Comparison of ENCODE assay signal across 8 cellular contexts in genomic region chr2:65227035-65227470, GRCh38. TPM values are rescaled to one million over a fixed set of nuclear protein-coding genes. Genes with fewer than 3 reads are reported as not detected.
DNase-seq lines count a peak whose midpoint lies in the region; ATAC-seq and TF ChIP-seq lines count a peak whose summit lies in the region.

No MANE protein-coding gene starts in this region.

- TF ChIP-seq CTCF in VCaP (conservative IDR thresholded peaks at IDR 0.05) (no peak), fibroblast of villous mesenchyme (IDR thresholded peaks at IDR 0.05; ENCODE audit: insufficient read depth, low read depth, low read length) (no peak), osteocyte (IDR thresholded peaks at IDR 0.05) (no peak)

- ATAC-seq in GM19455 (IDR thresholded peaks at IDR 0.05; ENCODE audit: unreplicated experiment) (peak; percentile 23), HG03460 (IDR thresholded peaks at IDR 0.05; ENCODE audit: unreplicated experiment) (peak; percentile 18)

- no peaks in the 10 kb centered on the region for H3K9me3 Mint-ChIP-seq in osteocyte (ENCODE audit: unreplicated experiment)

- H3K27me3 Mint-ChIP-seq in osteocyte (ENCODE audit: unreplicated experiment), result no peaks in the 10 kb centered on the region

- H3K36me3 Mint-ChIP-seq in osteocyte (ENCODE audit: unreplicated experiment), result peaks cover 2% of the 10 kb centered on the region

- peak overlapping the region; percentile 98 for H3K27ac Mint-ChIP-seq in osteocyte (ENCODE audit: unreplicated experiment)

- peak overlapping the region; percentile 96 for H3K27ac ChIP-seq in VCaP

- peak overlapping the region; percentile 96 for H3K4me3 Mint-ChIP-seq in osteocyte (ENCODE audit: unreplicated experiment)

- peak overlapping the region; percentile 100 for H3K4me3 ChIP-seq in fibroblast of villous mesenchyme (ENCODE audit: low read depth, low read length)

- peaks cover 38% of the 10 kb centered on the region for H3K4me1 Mint-ChIP-seq in osteocyte (ENCODE audit: unreplicated experiment)

- DNase-seq in DMS79 treated with DMSO at 0.1 percent for 48 hours (lab: John Stamatoyannopoulos, UW) (peak; percentile 24), fibroblast of villous mesenchyme (ENCODE audit: low read depth) (peak; percentile 27), osteocyte (ENCODE audit: extremely low spot score, unreplicated experiment) (no peak), occipital lobe (lab: John Stamatoyannopoulos, UW) (no peak)
- no peak for DNase-seq in stimulated activated CD4-positive, alpha-beta T cell treated with anti-CD3 and anti-CD28 coated beads, Interleukin-4, amount 100 ng/mL, for 1 hour

RNA-seq across cellular contexts. Expression of gene ACTR2, which starts 0.6 kb away (rescaled TPM):
- 90.5 and 115 TPM in 2 replicates for total RNA-seq in fibroblast of villous mesenchyme
- total RNA-seq in osteocyte, result 277 and 295 TPM in 2 replicates
- 115 TPM for total RNA-seq in occipital lobe

Comparison
In these comparisons a context has a peak if more than half of its experiments do, and no peak if none do; other contexts are left out.
1. DNase-seq: peak in DMS79 treated with DMSO at 0.1 percent for 48 hours (single experiment) and fibroblast of villous mesenchyme (single experiment); none in osteocyte (single experiment), stimulated activated CD4-positive, alpha-beta T cell treated with anti-CD3 and anti-CD28 coated beads, Interleukin-4, amount 100 ng/mL, for 1 hour (single experiment) and occipital lobe (single experiment).